ENCODE assay signal across 1 cellular context in the genomic region with DNA sequence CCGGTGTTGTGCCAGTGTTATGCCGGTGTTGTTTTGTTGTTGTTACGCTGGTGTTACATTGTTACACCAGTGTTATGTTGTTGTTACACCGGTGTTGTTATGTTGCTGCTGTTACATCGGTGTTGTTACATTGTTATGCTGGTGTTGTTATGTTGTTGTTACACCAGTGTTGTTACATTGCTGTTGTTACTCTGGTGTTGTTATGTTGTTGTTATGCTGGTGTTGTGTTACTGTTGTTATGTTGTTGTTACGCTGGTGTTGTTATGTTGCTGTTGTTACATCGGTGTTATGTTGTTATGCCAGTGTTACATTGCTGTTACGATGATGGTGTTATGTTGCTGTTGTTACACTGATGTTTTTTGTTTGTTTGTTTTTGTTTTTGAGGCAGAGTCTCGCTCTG.
TF ChIP-seq lines count a peak whose summit lies in the region.

No MANE protein-coding gene starts in this region.

TF ChIP-seq in SK-N-SH treated with all-trans-retinoic acid at 6 μM for 48 hours, 23 proteins besides CTCF, POLR2A, EP300 and RAD21 (continued from another document):
- TF ChIP-seq TCF4 (CRISPR knock-in tag; IDR thresholded peaks at IDR 0.05; ENCODE audit: borderline replicate concordance) (no peak), PPARA (CRISPR knock-in tag; IDR thresholded peaks at IDR 0.05; ENCODE audit: borderline replicate concordance) (no peak), SNAI2 (CRISPR knock-in tag; IDR thresholded peaks at IDR 0.05) (no peak), RARB (CRISPR knock-in tag; IDR thresholded peaks at IDR 0.05) (no peak), ISL1 (CRISPR knock-in tag; IDR thresholded peaks at IDR 0.05) (no peak)
TF ChIP-seq in SK-N-SH treated with all-trans-retinoic acid at 6 μM for 48 hours: peak in this region for 0.
